28 cellular contexts compared by ENCODE assay signal in genomic region chr17:82666931-82667667, GRCh38.
"Had no signal": no experiment of that assay in that cellular context is flagged by ENCODE, and none has a peak within 500 bp of the region (broad histone marks: within the 10 kb centered on the region; RNA-seq: fewer than 3 reads in every experiment).

No MANE protein-coding gene starts in this region.

- H3K36me3 ChIP-seq: adrenal gland, MG63, WERI-Rb-1 had no signal

- H3K9me3 Mint-ChIP-seq: activated CD4-positive, alpha-beta memory T cell treated with anti-CD3 and anti-CD28 coated beads, Interleukin-2, amount 10 ng/mL, durations not matched to agents 7 days and 5 days; activated naive CD8-positive, alpha-beta T cell treated with anti-CD3 and anti-CD28 coated beads, Interleukin-2, amount 10 ng/mL, durations not matched to agents 7 days and 5 days; activated T-helper 17 cell treated with anti-CD3 and anti-CD28 coated beads, Interleukin-2, amount 50 U/mL, for 72 hours had no signal

- DNase-seq: activated CD4-positive, alpha-beta memory T cell treated with anti-CD3 and anti-CD28 coated beads, Interleukin-2, amount 10 ng/mL, durations not matched to agents 7 days and 5 days; activated CD4-positive, alpha-beta T cell treated with anti-CD3 and anti-CD28 coated beads for 36 hours; activated CD4-positive, alpha-beta T cell treated with anti-CD3 and anti-CD28 coated beads, Interleukin-2, amount 50 U/mL, for 1 hour; activated naive CD4-positive, alpha-beta T cell treated with anti-CD3 and anti-CD28 coated beads, Interleukin-2, amount 50 U/mL, for 16 hours; activated naive CD8-positive, alpha-beta T cell treated with anti-CD3 and anti-CD28 coated beads, Interleukin-2, amount 10 ng/mL, durations not matched to agents 7 days and 5 days; activated T-cell treated with anti-CD3 and anti-CD28 coated beads for 4 hours; activated T-cell treated with anti-CD3 and anti-CD28 coated beads, Interleukin-2, amount 50 U/mL, for 48 hours; adrenal gland; body of pancreas; central memory CD4-positive, alpha-beta T cell; MG63; MV-4-11; NCI-H1092 treated with DMSO at 0.1 percent for 48 hours; NCI-H1417 treated with DMSO at 0.1 percent for 48 hours; NCI-H1694; NCI-H2029 treated with DMSO at 0.1 percent for 48 hours; NCI-H345; NCI-H510A; NCI-H526 treated with DMSO at 0.1 percent for 48 hours; NCI-H82; OCI-M1; RPMI8226; T-helper 1 cell; WERI-Rb-1 had no signal

- H3K9me3 ChIP-seq: adrenal gland, body of pancreas, MG63 had no signal

- H3K36me3 Mint-ChIP-seq: activated naive CD8-positive, alpha-beta T cell treated with anti-CD3 and anti-CD28 coated beads, Interleukin-2, amount 10 ng/mL, durations not matched to agents 7 days and 5 days had no signal

- H3K27me3 ChIP-seq: adrenal gland, body of pancreas, MG63 had no signal

- H3K27ac ChIP-seq: adrenal gland, body of pancreas, SK-N-MC, WERI-Rb-1 had no signal

- ATAC-seq: activated CD4-positive, alpha-beta T cell treated with anti-CD3 and anti-CD28 coated beads for 36 hours; activated T-helper 17 cell treated with anti-CD3 and anti-CD28 coated beads, Interleukin-2, amount 50 U/mL, for 72 hours; body of pancreas; Panc1; Right ventricle myocardium inferior had no signal

- H3K27me3 Mint-ChIP-seq: activated CD4-positive, alpha-beta memory T cell treated with anti-CD3 and anti-CD28 coated beads, Interleukin-2, amount 10 ng/mL, durations not matched to agents 7 days and 5 days; activated CD4-positive, alpha-beta T cell treated with anti-CD3 and anti-CD28 coated beads for 36 hours; activated naive CD8-positive, alpha-beta T cell treated with anti-CD3 and anti-CD28 coated beads, Interleukin-2, amount 10 ng/mL, durations not matched to agents 7 days and 5 days; activated T-helper 17 cell treated with anti-CD3 and anti-CD28 coated beads, Interleukin-2, amount 50 U/mL, for 72 hours had no signal

- H3K4me3 ChIP-seq: adrenal gland, body of pancreas, MG63, SK-N-MC had no signal

- H3K27ac Mint-ChIP-seq: activated CD4-positive, alpha-beta memory T cell treated with anti-CD3 and anti-CD28 coated beads, Interleukin-2, amount 10 ng/mL, durations not matched to agents 7 days and 5 days; activated CD4-positive, alpha-beta T cell treated with anti-CD3 and anti-CD28 coated beads for 36 hours; activated naive CD8-positive, alpha-beta T cell treated with anti-CD3 and anti-CD28 coated beads, Interleukin-2, amount 10 ng/mL, durations not matched to agents 7 days and 5 days had no signal

- H3K4me3 Mint-ChIP-seq: activated CD4-positive, alpha-beta memory T cell treated with anti-CD3 and anti-CD28 coated beads, Interleukin-2, amount 10 ng/mL, durations not matched to agents 7 days and 5 days; activated CD4-positive, alpha-beta T cell treated with anti-CD3 and anti-CD28 coated beads for 36 hours; activated naive CD8-positive, alpha-beta T cell treated with anti-CD3 and anti-CD28 coated beads, Interleukin-2, amount 10 ng/mL, durations not matched to agents 7 days and 5 days; activated T-helper 17 cell treated with anti-CD3 and anti-CD28 coated beads, Interleukin-2, amount 50 U/mL, for 72 hours had no signal
